Comparison of ENCODE assay signal across 8 cellular contexts in genomic region chr18:70491734-70492348, GRCh38.
DNase-seq lines count a peak whose midpoint lies in the region; TF ChIP-seq lines count a peak whose summit lies in the region.

No MANE protein-coding gene starts in this region.

- H2BK5ac ChIP-seq in H9 (ENCODE audit: insufficient read length, low read length), result no peak overlapping the region

- H3K56ac ChIP-seq in H9 (ENCODE audit: insufficient read length, low read depth, low read length), result no peak overlapping the region

- no peak overlapping the region for H2BK120ac ChIP-seq in H9 (ENCODE audit: low read depth, low read length, poor library complexity, severe bottlenecking)

- no peak overlapping the region for H4K8ac ChIP-seq in H9 (replicated peaks; ENCODE audit: insufficient read length, low read depth, low read length)

- no peaks in the 10 kb centered on the region for H3K36me3 ChIP-seq in kidney epithelial cell (ENCODE audit: control insufficient read depth, insufficient read depth, low read length)

- no peak overlapping the region for H4K91ac ChIP-seq in H9 (ENCODE audit: insufficient read length, low read depth, low read length)

- no peaks in the 10 kb centered on the region; a peak in 1 of 5 replicates for H3K9me3 Mint-ChIP-seq in H9
- H3K9me3 Mint-ChIP-seq in brain, result peaks cover 0 to 4% (median 0%) of the 10 kb centered on the region in 5 experiments

- H3K9me3 ChIP-seq in H9 (ENCODE audit: control insufficient read depth, low read depth, low read length), result no peaks in the 10 kb centered on the region

- H3K4me1 Mint-ChIP-seq in H9 (no peaks in the 10 kb centered on the region; a peak in 2 of 4 replicates), brain (peaks cover 8% of the 10 kb centered on the region)

- H3K36me3 Mint-ChIP-seq in H9 (ENCODE audit: insufficient read depth in 1 of 3, low read depth in 3 of 3) (no peaks in the 10 kb centered on the region; a peak in 1 of 7 replicates), brain (no peaks in the 10 kb centered on the region)

- H3K79me2 ChIP-seq in H9 (ENCODE audit: insufficient read depth, low read length), result no peaks in the 10 kb centered on the region

- peak; percentile 87 for TF ChIP-seq CTCF in H9 (conservative IDR thresholded peaks at IDR 0.05)
- peak; percentile 48 to 79 for TF ChIP-seq CTCF in brain (conservative IDR thresholded peaks at IDR 0.05)
- peak; percentile 84 for TF ChIP-seq CTCF in kidney epithelial cell (IDR thresholded peaks at IDR 0.05; ENCODE audit: insufficient read depth, low read length, poor library complexity, severe bottlenecking)

- H2AFZ ChIP-seq in H9 (ENCODE audit: low read length), result no peak overlapping the region

- H3K18ac ChIP-seq in H9 (ENCODE audit: insufficient read length, low read depth, low read length), result no peak overlapping the region

- no peak overlapping the region for H2BK12ac ChIP-seq in H9 (ENCODE audit: insufficient read length, low read depth, low read length)

- H2BK20ac ChIP-seq in H9 (ENCODE audit: low read depth, low read length, poor library complexity, severe bottlenecking), result no peak overlapping the region

- H3K23ac ChIP-seq in H9 (ENCODE audit: insufficient read length, low read depth, low read length), result no peak overlapping the region

- H3K9ac ChIP-seq in H9 (ENCODE audit: extremely low read depth, insufficient read length, low read length), result no peak overlapping the region

- H3K23me2 ChIP-seq in H9 (ENCODE audit: insufficient read length, low read depth, low read length, poor library complexity, severe bottlenecking), result no peaks in the 10 kb centered on the region

- no peak overlapping the region for H3K14ac ChIP-seq in H9 (ENCODE audit: insufficient read depth, low read length)

- no peak overlapping the region for H3K4me3 ChIP-seq in kidney epithelial cell (ENCODE audit: low read depth, low read length)

- H3K4me3 Mint-ChIP-seq in H9 (no peak overlapping the region), brain (no peak overlapping the region)

- H3K27me3 Mint-ChIP-seq in H9 (ENCODE audit: low read depth) (no peaks in the 10 kb centered on the region), brain (peaks cover 14% of the 10 kb centered on the region)

- no peak overlapping the region for H3T11ph ChIP-seq in H9 (ENCODE audit: low read length)

- H3K4ac ChIP-seq in H9 (ENCODE audit: low read depth, low read length), result no peak overlapping the region

- no peaks in the 10 kb centered on the region for H4K20me1 ChIP-seq in H9 (ENCODE audit: control insufficient read depth, insufficient read depth, insufficient read length)

- DNase-seq in activated CD4-positive, alpha-beta T cell treated with anti-CD3 and anti-CD28 coated beads for 24 hours (ENCODE audit: low read depth in 2 of 2), result peak; percentile 25 to 42
- DNase-seq in activated CD4-positive, alpha-beta T cell treated with anti-CD3 and anti-CD28 coated beads for 1 hour, result no peak
- DNase-seq in H9, result peak; percentile 69
- peak; percentile 69 for DNase-seq in LoVo (ENCODE audit: low spot score)
- DNase-seq in T-helper 1 cell, result peak in 3 of 5 donors; percentile 3 to 25 (median 21)
- no peak for DNase-seq in kidney epithelial cell (ENCODE audit: low read depth)
- peak; percentile 14 to 24 (median 22) for DNase-seq in stimulated activated CD4-positive, alpha-beta T cell treated with anti-CD3 and anti-CD28 coated beads, TNF-alpha, amount 100 ng/mL, for 24 hours (ENCODE audit: low read depth in 3 of 3)

- no peaks in the 10 kb centered on the region for H3K4me1 ChIP-seq in H9 (ENCODE audit: insufficient read depth, low read length)

- no peak overlapping the region for H2BK15ac ChIP-seq in H9 (ENCODE audit: low read depth, low read length)

- WGBS in H9 (ENCODE audit: extremely low coverage, insufficient read length, low lambda C conversion rate), result no CpG with 5 or more reads among the region's 4 CpGs

- H4K5ac ChIP-seq in H9 (ENCODE audit: insufficient read length, low read depth, low read length), result no peak overlapping the region

- H3K27me3 ChIP-seq in H9 (ENCODE audit: insufficient read depth, low read length) (no peaks in the 10 kb centered on the region), kidney epithelial cell (ENCODE audit: control insufficient read depth, insufficient read depth, low read length) (no peaks in the 10 kb centered on the region)

- H3K79me1 ChIP-seq in H9 (ENCODE audit: insufficient read depth, low read depth, low read length, poor library complexity, severe bottlenecking), result no peaks in the 10 kb centered on the region

- no peak overlapping the region for H2AK5ac ChIP-seq in H9 (ENCODE audit: insufficient read length, low read length)

- no peak overlapping the region for H3K4me2 ChIP-seq in H9 (ENCODE audit: insufficient read depth, insufficient read length, low read length)

- H3K27ac Mint-ChIP-seq in H9 (no peak overlapping the region), brain (no peak overlapping the region)

- H3K27ac ChIP-seq in H9 (ENCODE audit: insufficient read length, low read depth, low read length), result no peak overlapping the region

Comparison
In these comparisons a context has a peak if more than half of its experiments do, and no peak if none do; other contexts are left out.
1. DNase-seq: peak in activated CD4-positive, alpha-beta T cell treated with anti-CD3 and anti-CD28 coated beads for 24 hours (2 of 2), H9 (single experiment), LoVo (single experiment), T-helper 1 cell (3 of 5) and stimulated activated CD4-positive, alpha-beta T cell treated with anti-CD3 and anti-CD28 coated beads, TNF-alpha, amount 100 ng/mL, for 24 hours (3 of 3); none in activated CD4-positive, alpha-beta T cell treated with anti-CD3 and anti-CD28 coated beads for 1 hour (single experiment) and kidney epithelial cell (single experiment).
2. Peak in every context shown above with its lines, with median percentiles within 50 percentile points of each other: CTCF ChIP-seq.